16 cellular contexts compared by ENCODE assay signal in genomic region chr1:193891783-193892182, GRCh38.
DNase-seq lines count a peak whose midpoint lies in the region; ATAC-seq and TF ChIP-seq lines count a peak whose summit lies in the region.
"Had no signal": no experiment of that assay in that cellular context is flagged by ENCODE, and none has a peak within 500 bp of the region (broad histone marks: within the 10 kb centered on the region; RNA-seq: fewer than 3 reads in every experiment).

No MANE protein-coding gene starts in this region.

- H2AFZ ChIP-seq in OCI-LY1 (ENCODE audit: low read length) (peak overlapping the region; percentile 79; the same call in 1 of the 2 replicates), SU-DHL-6 (ENCODE audit: low read depth, low read length, severe bottlenecking) (peak overlapping the region; percentile 59)
- H2AFZ ChIP-seq: GM23338 had no signal

- H3K36me3 ChIP-seq in right atrium auricular region (no peaks in the 10 kb centered on the region), OCI-LY1 (ENCODE audit: insufficient read depth, low read length) (no peaks in the 10 kb centered on the region), SU-DHL-6 (ENCODE audit: low read length) (no peaks in the 10 kb centered on the region)
- H3K36me3 ChIP-seq: HAP-1 had no signal

- H4K20me1 ChIP-seq in OCI-LY1 (ENCODE audit: insufficient read depth, low read length): no peaks in the 10 kb centered on the region
- H4K20me1 ChIP-seq in SU-DHL-6 (ENCODE audit: low read depth, low read length): no peaks in the 10 kb centered on the region

- H3K9me2 ChIP-seq in OCI-LY1 (ENCODE audit: low read depth, low read length): no peaks in the 10 kb centered on the region
- no peaks in the 10 kb centered on the region for H3K9me2 ChIP-seq in SU-DHL-6 (replicated peaks; ENCODE audit: insufficient read depth, low read length)

- CTCF ChIA-PET in RWPE1 (lab: Yijun Ruan, JAX): no interaction called here

- no peak overlapping the region for H3K27ac ChIP-seq in right atrium auricular region
- no peak overlapping the region for H3K27ac ChIP-seq in OCI-LY1 (ENCODE audit: low read depth, low read length, poor library complexity, severe bottlenecking)
- H3K27ac ChIP-seq in SU-DHL-6 (ENCODE audit: low read depth, low read length): no peak overlapping the region
- H3K27ac ChIP-seq in RWPE1: no peak overlapping the region

- POLR2A ChIA-PET in RWPE1 (lab: Yijun Ruan, JAX; ENCODE audit: low non-redundant PET): no interaction called here

- H3K4me1 ChIP-seq in right atrium auricular region (no peaks in the 10 kb centered on the region), OCI-LY1 (ENCODE audit: insufficient read depth, low read length, severe bottlenecking) (no peaks in the 10 kb centered on the region)
- H3K4me1 ChIP-seq: HAP-1 had no signal

- H3K9ac ChIP-seq in OCI-LY1 (ENCODE audit: low read length): no peak overlapping the region
- no peak overlapping the region for H3K9ac ChIP-seq in SU-DHL-6 (ENCODE audit: low read length)

- ATAC-seq in left ventricle myocardium superior: peak; percentile 72
- ATAC-seq: GM12878, GM23338 had no signal

- H3K79me2 ChIP-seq in OCI-LY1 (ENCODE audit: insufficient read depth, low read length) (no peaks in the 10 kb centered on the region), SU-DHL-6 (ENCODE audit: insufficient read depth, low read length) (no peaks in the 10 kb centered on the region)

- H3F3A ChIP-seq in OCI-LY1 (ENCODE audit: insufficient read depth, low read length): no peaks in the 10 kb centered on the region
- H3F3A ChIP-seq in SU-DHL-6 (ENCODE audit: insufficient read depth): no peaks in the 10 kb centered on the region

- TF ChIP-seq CTCF in right atrium auricular region (IDR thresholded peaks at IDR 0.05) (no peak), OCI-LY1 (IDR thresholded peaks at IDR 0.05; ENCODE audit: low read length) (no peak), SU-DHL-6 (IDR thresholded peaks at IDR 0.05; ENCODE audit: insufficient read depth, low read length, poor library complexity, severe bottlenecking) (no peak), RWPE1 (conservative IDR thresholded peaks at IDR 0.05; ENCODE audit: low read depth) (no peak), GM13976 (IDR thresholded peaks at IDR 0.05; ENCODE audit: borderline replicate concordance, control extremely low read depth, extremely low read depth, insufficient read depth, missing control alignments) (no peak)

- H3K4me3 ChIP-seq in right atrium auricular region (no peak overlapping the region), OCI-LY1 (ENCODE audit: low read depth, low read length, poor library complexity, severe bottlenecking) (no peak overlapping the region), SU-DHL-6 (ENCODE audit: insufficient read depth, low read length, poor library complexity, severe bottlenecking) (no peak overlapping the region)
- H3K4me3 ChIP-seq: GM12878, GM23338, HAP-1 had no signal

- in situ Hi-C loops in GM13976 (cut with MboI; ENCODE audit: low sequenced_read_pairs, unreplicated experiment): no loop called here

- H3K27me3 ChIP-seq in right atrium auricular region (no peaks in the 10 kb centered on the region), OCI-LY1 (ENCODE audit: insufficient read depth, low read length) (no peaks in the 10 kb centered on the region), SU-DHL-6 (ENCODE audit: low read length) (no peaks in the 10 kb centered on the region)

- H3K9me3 ChIP-seq in right atrium auricular region (no peaks in the 10 kb centered on the region), OCI-LY1 (ENCODE audit: low read length) (no peaks in the 10 kb centered on the region), SU-DHL-6 (ENCODE audit: insufficient read depth, low read length) (no peaks in the 10 kb centered on the region)
- H3K9me3 ChIP-seq: HAP-1 had no signal

- DNase-seq in left ventricle myocardium superior (no peak), right atrium auricular region (ENCODE audit: low spot score) (no peak), RWPE1 (ENCODE audit: low spot score) (no peak), GM13976 (ENCODE audit: low spot score) (no peak)
- DNase-seq: C1 segment of cervical spinal cord; Calu3; CD4-positive, alpha-beta memory T cell; COR-L47; DMS153; DND-41; HFFc6 had no signal

- H3K4me2 ChIP-seq in OCI-LY1 (ENCODE audit: low read length) (no peak overlapping the region), SU-DHL-6 (ENCODE audit: low read depth, low read length, poor library complexity, severe bottlenecking) (no peak overlapping the region)
- H3K4me2 ChIP-seq: GM23338 had no signal

- intact Hi-C loops in left ventricle myocardium superior (cut with micrococcal nuclease): no loop called here
